ENCODE assay signal across 7 cellular contexts in the genomic region with DNA sequence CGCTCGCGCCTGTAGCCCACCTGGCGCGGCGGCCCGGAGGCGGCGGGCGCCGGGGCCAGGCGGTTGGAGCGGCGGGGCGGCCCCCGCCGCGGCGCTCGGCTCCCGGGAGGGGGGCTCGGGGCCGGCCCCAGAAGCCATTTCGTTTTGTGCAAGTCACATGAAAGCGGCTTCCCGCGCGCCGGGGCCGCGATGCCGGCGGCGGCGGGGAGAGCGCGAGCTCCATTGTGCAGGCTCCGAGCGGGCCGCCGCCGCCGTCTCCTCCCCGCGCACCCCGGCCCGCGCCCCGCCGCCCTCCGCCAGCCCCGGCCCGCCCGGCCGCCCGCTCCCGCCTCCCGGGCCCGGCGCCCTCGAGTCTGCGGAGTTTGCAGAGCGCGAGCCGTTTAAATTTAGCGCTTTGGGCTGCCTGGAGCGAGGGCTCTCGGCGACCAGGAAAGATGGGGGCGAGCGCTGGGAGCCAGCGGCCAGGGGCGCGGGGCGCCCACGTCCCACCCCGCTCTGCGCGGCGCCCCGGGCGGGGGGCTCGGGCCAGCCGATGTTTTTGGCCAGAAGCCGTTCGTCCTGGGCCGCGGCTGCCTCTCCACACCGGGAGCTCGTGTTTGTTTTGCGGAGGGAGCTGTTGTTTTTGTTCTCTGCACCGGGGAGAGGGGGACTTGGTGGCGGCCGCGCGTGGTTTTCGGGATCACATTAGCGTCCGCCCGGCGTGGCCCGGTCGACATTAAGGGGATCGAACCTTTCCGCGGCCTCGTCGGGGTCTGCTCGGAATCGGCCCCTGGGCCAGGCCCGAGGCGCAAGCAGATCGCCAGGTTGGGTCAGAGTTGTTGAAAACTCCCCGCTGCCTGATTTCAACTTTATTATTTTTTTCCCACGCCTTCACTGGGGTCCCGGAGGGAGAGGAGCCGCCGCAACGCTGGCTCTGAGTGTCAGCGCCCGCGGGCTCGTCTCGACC. TPM values are rescaled to one million over a fixed set of nuclear protein-coding genes. Genes with fewer than 3 reads are reported as not detected.
DNase-seq lines count a peak whose midpoint lies in the region; ATAC-seq, FAIRE-seq and TF ChIP-seq lines count a peak whose summit lies in the region.

No MANE protein-coding gene starts in this region.

- H3K36me3 Mint-ChIP-seq in activated naive CD8-positive, alpha-beta T cell, result no peaks in the 10 kb centered on the region

- peak overlapping the region; percentile 77 for H3K9ac ChIP-seq in parathyroid adenoma

- H3K27me3 ChIP-seq in heart right ventricle (peaks cover 0 to 31% (median 0%) of the 10 kb centered on the region in 7 donors), parathyroid adenoma (ENCODE audit: control insufficient read depth, insufficient read depth, low read length) (no peaks in the 10 kb centered on the region)

- TF ChIP-seq CTCF in GM10266 (IDR thresholded peaks at IDR 0.05; ENCODE audit: control insufficient read depth, insufficient read depth, low read depth, missing control alignments) (no peak), heart right ventricle (IDR thresholded peaks at IDR 0.05) (no peak), parathyroid adenoma (IDR thresholded peaks at IDR 0.05) (no peak)

- H3K4me3 Mint-ChIP-seq in activated naive CD8-positive, alpha-beta T cell, result peak overlapping the region; percentile 88

- H3K36me3 ChIP-seq in heart right ventricle (no peaks in the 10 kb centered on the region), parathyroid adenoma (ENCODE audit: control insufficient read depth, insufficient read depth, low read length) (no peaks in the 10 kb centered on the region)

- ATAC-seq in heart right ventricle, result peak in 7 of 8 donors; percentile 1 to 18 (median 7)

- DNase-seq in GM10266 (ENCODE audit: extremely low spot score) (peak; percentile 77), NAMALWA (ENCODE audit: low spot score) (peak; percentile 39), heart right ventricle (no peak), NCI-H526 treated with DMSO at 0.1 percent for 48 hours (lab: John Stamatoyannopoulos, UW) (no peak), RCC 7860 (ENCODE audit: low spot score) (no peak)

- H3K9me3 Mint-ChIP-seq in activated naive CD8-positive, alpha-beta T cell (ENCODE audit: low read depth), result no peaks in the 10 kb centered on the region

- peaks cover 32% of the 10 kb centered on the region for H3K79me2 ChIP-seq in parathyroid adenoma

- intact Hi-C loops in heart right ventricle (cut with DNase I), result loop anchor here in 4 of 10 donors (5.0 to 10.0 kb wide), 5 partner anchors 55 to 108 kb away; a partner anchor contains a TSS

- peaks cover 13% of the 10 kb centered on the region for H3K4me1 Mint-ChIP-seq in activated naive CD8-positive, alpha-beta T cell (ENCODE audit: low read depth)

- H3K27me3 Mint-ChIP-seq in activated naive CD8-positive, alpha-beta T cell, result peaks cover 2% of the 10 kb centered on the region

- WGBS in heart right ventricle, 2 donors, result 1% methylated on average over 84 to 122 of the region's 124 CpGs

- H3K4me2 ChIP-seq in parathyroid adenoma (ENCODE audit: low read length), result peak overlapping the region; percentile 82

- H2AFZ ChIP-seq in parathyroid adenoma, result peak overlapping the region; percentile 72

- no peak for FAIRE-seq in RCC 7860 (lab: Jason Lieb, UNC)

- peak overlapping the region; percentile 66 for H3K27ac Mint-ChIP-seq in activated naive CD8-positive, alpha-beta T cell

- H3K4me1 ChIP-seq in heart right ventricle (peaks cover 7 to 35% (median 27%) of the 10 kb centered on the region in 9 donors), parathyroid adenoma (peaks cover 4% of the 10 kb centered on the region)

- peaks cover 0 to 15% (median 0%) of the 10 kb centered on the region in 11 donors for H3K9me3 ChIP-seq in heart right ventricle
- H3K9me3 ChIP-seq in parathyroid adenoma (ENCODE audit: control insufficient read depth, low read length), result no peaks in the 10 kb centered on the region

- H3K4me3 ChIP-seq in heart right ventricle, result peak overlapping the region; percentile 63 to 84 (median 68)
- peak overlapping the region; percentile 76 for H3K4me3 ChIP-seq in parathyroid adenoma (ENCODE audit: low read depth, low read length)

- H3K27ac ChIP-seq in heart right ventricle, result peak overlapping the region; percentile 73 to 92 (median 84)
- H3K27ac ChIP-seq in parathyroid adenoma, result peak overlapping the region; percentile 87

RNA-seq across cellular contexts. Expression of a gene that starts 1.0 kb away (rescaled TPM):
- 10 to 100 TPM; 13.2 to 25.7 (median 16.2) TPM for total RNA-seq in heart right ventricle
- 1 to 10 TPM; 3.4 to 4.9 TPM for polyA plus RNA-seq in heart right ventricle

RNA-seq across cellular contexts. Expression of a gene that starts 55.9 kb away (rescaled TPM):
- 10 to 100 TPM; 17.3 to 37.9 (median 20.9) TPM for total RNA-seq in heart right ventricle
- polyA plus RNA-seq in heart right ventricle, result 10 to 100 TPM; 11.5 to 26.6 TPM

Comparison
In these comparisons a context has a peak if more than half of its experiments do, and no peak if none do; other contexts are left out.
1. DNase-seq: peak in GM10266 (single experiment) and NAMALWA (single experiment); none in heart right ventricle (0 of 2), NCI-H526 treated with DMSO at 0.1 percent for 48 hours (single experiment) and RCC 7860 (single experiment).